In genomic region chr6:26329763-26330511, GRCh38 we compare ENCODE assay signal across 1 cellular context.
A peak's percentile ranks its signal among the peaks of the same experiment; 100 is the strongest.
TF ChIP-seq lines count a peak whose summit lies in the region.

No MANE protein-coding gene starts in this region.

TF ChIP-seq in HCT116, 20 proteins besides CTCF, POLR2A, EP300 and RAD21 (continued from another document):
- TF ChIP-seq, protein P1, sequence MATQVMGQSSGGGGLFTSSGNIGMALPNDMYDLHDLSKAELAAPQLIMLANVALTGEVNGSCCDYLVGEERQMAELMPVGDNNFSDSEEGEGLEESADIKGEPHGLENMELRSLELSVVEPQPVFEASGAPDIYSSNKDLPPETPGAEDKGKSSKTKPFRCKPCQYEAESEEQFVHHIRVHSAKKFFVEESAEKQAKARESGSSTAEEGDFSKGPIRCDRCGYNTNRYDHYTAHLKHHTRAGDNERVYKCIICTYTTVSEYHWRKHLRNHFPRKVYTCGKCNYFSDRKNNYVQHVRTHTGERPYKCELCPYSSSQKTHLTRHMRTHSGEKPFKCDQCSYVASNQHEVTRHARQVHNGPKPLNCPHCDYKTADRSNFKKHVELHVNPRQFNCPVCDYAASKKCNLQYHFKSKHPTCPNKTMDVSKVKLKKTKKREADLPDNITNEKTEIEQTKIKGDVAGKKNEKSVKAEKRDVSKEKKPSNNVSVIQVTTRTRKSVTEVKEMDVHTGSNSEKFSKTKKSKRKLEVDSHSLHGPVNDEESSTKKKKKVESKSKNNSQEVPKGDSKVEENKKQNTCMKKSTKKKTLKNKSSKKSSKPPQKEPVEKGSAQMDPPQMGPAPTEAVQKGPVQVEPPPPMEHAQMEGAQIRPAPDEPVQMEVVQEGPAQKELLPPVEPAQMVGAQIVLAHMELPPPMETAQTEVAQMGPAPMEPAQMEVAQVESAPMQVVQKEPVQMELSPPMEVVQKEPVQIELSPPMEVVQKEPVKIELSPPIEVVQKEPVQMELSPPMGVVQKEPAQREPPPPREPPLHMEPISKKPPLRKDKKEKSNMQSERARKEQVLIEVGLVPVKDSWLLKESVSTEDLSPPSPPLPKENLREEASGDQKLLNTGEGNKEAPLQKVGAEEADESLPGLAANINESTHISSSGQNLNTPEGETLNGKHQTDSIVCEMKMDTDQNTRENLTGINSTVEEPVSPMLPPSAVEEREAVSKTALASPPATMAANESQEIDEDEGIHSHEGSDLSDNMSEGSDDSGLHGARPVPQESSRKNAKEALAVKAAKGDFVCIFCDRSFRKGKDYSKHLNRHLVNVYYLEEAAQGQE (IDR thresholded peaks at IDR 0.05; ENCODE audit: low read depth), result no peak
- TF ChIP-seq EZH2phosphoT487 (IDR thresholded peaks at IDR 0.05; ENCODE audit: borderline replicate concordance), result no peak
- TF ChIP-seq POLR2AphosphoS5 (IDR thresholded peaks at IDR 0.05; ENCODE audit: low read depth, low read length), result no peak
- TF ChIP-seq EZH2 (IDR thresholded peaks at IDR 0.05), result no peak
- TF ChIP-seq CEBPB (IDR thresholded peaks at IDR 0.05; ENCODE audit: low read depth), result peak; percentile 26; the same call in 1 of the 2 replicates
- TF ChIP-seq SP1 (IDR thresholded peaks at IDR 0.05; ENCODE audit: low read depth), result peak; percentile 4; the same call in 1 of the 2 replicates
- peak; percentile 92 for TF ChIP-seq CBX3 (IDR thresholded peaks at IDR 0.05; ENCODE audit: low read depth)
- TF ChIP-seq, protein P2, sequence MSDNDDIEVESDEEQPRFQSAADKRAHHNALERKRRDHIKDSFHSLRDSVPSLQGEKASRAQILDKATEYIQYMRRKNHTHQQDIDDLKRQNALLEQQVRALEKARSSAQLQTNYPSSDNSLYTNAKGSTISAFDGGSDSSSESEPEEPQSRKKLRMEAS (IDR thresholded peaks at IDR 0.05), result peak; percentile 41
- no peak for TF ChIP-seq SRF (IDR thresholded peaks at IDR 0.05; ENCODE audit: low read depth)
- TF ChIP-seq SIN3A (IDR thresholded peaks at IDR 0.05; ENCODE audit: low read depth), result no peak
- TF ChIP-seq, protein P3, sequence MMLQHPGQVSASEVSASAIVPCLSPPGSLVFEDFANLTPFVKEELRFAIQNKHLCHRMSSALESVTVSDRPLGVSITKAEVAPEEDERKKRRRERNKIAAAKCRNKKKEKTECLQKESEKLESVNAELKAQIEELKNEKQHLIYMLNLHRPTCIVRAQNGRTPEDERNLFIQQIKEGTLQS (IDR thresholded peaks at IDR 0.05), result peak; percentile 97
- peak; percentile 16; the same call in 1 of the 2 replicates for TF ChIP-seq FOSL1 (IDR thresholded peaks at IDR 0.05; ENCODE audit: low read depth)
- TF ChIP-seq JUND (IDR thresholded peaks at IDR 0.05), result no peak
- TF ChIP-seq TCF7L2 (IDR thresholded peaks at IDR 0.05; ENCODE audit: borderline replicate concordance, extremely low read depth, insufficient read depth, insufficient read length), result no peak
- no peak for TF ChIP-seq ZFX (IDR thresholded peaks at IDR 0.05)
- peak; percentile 45 for TF ChIP-seq YY1 (IDR thresholded peaks at IDR 0.05; ENCODE audit: extremely low read depth, insufficient replicate concordance, low read depth, low read length)
- TF ChIP-seq ZBTB33 (IDR thresholded peaks at IDR 0.05; ENCODE audit: extremely low read depth, insufficient replicate concordance, low read length), result no peak
- 0 out of 2 replicates have a peak, but pooled peaks have one; percentile 16 for TF ChIP-seq EGR1 (IDR thresholded peaks at IDR 0.05; ENCODE audit: low read depth)
- TF ChIP-seq ELF1 (IDR thresholded peaks at IDR 0.05; ENCODE audit: borderline replicate concordance, low read depth), result no peak; the same call in 1 of the 2 replicates
